Comparison of ENCODE assay signal across 24 cellular contexts in the genomic region with DNA sequence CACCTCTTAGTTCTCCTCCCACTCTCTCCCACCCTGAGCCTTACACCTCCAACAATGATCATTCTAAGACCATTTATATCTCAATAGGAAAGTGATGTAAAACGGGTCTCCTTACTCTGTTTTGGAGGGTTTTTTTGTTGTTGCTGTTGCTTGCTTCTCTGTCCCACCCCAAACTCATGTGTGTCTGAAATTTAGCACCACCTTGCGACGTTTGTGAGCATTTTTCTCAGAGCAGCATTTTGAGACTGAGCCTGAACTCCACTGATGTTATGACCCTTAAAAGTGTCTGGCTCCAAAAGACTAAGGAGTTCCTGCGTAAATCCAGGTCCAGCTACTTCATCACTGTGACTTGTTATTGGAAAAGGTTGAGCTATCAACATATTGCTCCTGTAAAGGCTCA.
DNase-seq lines count a peak whose midpoint lies in the region; ATAC-seq and TF ChIP-seq lines count a peak whose summit lies in the region.
"Had no signal": no experiment of that assay in that cellular context is flagged by ENCODE, and none has a peak within 500 bp of the region (broad histone marks: within the 10 kb centered on the region; RNA-seq: fewer than 3 reads in every experiment).

No MANE protein-coding gene starts in this region.

- H3K27ac Mint-ChIP-seq in brain, result peak overlapping the region; percentile 46 to 88 (median 82)
- H3K27ac Mint-ChIP-seq in neural crest cell (ENCODE audit: unreplicated experiment), result no peak overlapping the region
- no peak overlapping the region for H3K27ac Mint-ChIP-seq in glutamatergic neuron (ENCODE audit: unreplicated experiment)
- H3K27ac Mint-ChIP-seq: activated CD4-positive, alpha-beta T cell treated with anti-CD3 and anti-CD28 coated beads for 36 hours; activated CD8-positive, alpha-beta memory T cell treated with anti-CD3 and anti-CD28 coated beads, Interleukin-2, amount 10 ng/mL, durations not matched to agents 7 days and 5 days had no signal

- CTCF ChIA-PET in HCT116 (lab: Charles Lee) (no interaction called here), OCI-LY7 (lab: Charles Lee; ENCODE audit: unreplicated experiment) (interaction anchor here (1.0 to 4.4 kb wide), 9 partner anchors 12 to 119 kb away, joined by 3 to 16 read pairs (median 7); no protein-coding TSS in a partner anchor)

- no peaks in the 10 kb centered on the region for H3K36me3 Mint-ChIP-seq in brain
- no peaks in the 10 kb centered on the region for H3K36me3 Mint-ChIP-seq in neural crest cell (ENCODE audit: low read depth)
- no peaks in the 10 kb centered on the region for H3K36me3 Mint-ChIP-seq in glutamatergic neuron (ENCODE audit: unreplicated experiment)
- H3K36me3 Mint-ChIP-seq: activated CD8-positive, alpha-beta memory T cell treated with anti-CD3 and anti-CD28 coated beads, Interleukin-2, amount 10 ng/mL, durations not matched to agents 7 days and 5 days had no signal

- H3K4me3 Mint-ChIP-seq in brain, result no peak overlapping the region
- no peak overlapping the region for H3K4me3 Mint-ChIP-seq in neural crest cell
- no peak overlapping the region for H3K4me3 Mint-ChIP-seq in glutamatergic neuron (ENCODE audit: unreplicated experiment)
- H3K4me3 Mint-ChIP-seq: activated CD4-positive, alpha-beta T cell treated with anti-CD3 and anti-CD28 coated beads for 36 hours; activated CD8-positive, alpha-beta memory T cell treated with anti-CD3 and anti-CD28 coated beads, Interleukin-2, amount 10 ng/mL, durations not matched to agents 7 days and 5 days had no signal

- no peaks in the 10 kb centered on the region for H3K79me2 ChIP-seq in HCT116 (ENCODE audit: insufficient read depth, low read length)
- H3K79me2 ChIP-seq in OCI-LY7 (ENCODE audit: insufficient read depth, low read depth, low read length), result no peaks in the 10 kb centered on the region

- H2AFZ ChIP-seq in HCT116 (ENCODE audit: low read depth, low read length, poor library complexity, severe bottlenecking), result no peak overlapping the region
- H2AFZ ChIP-seq in OCI-LY7 (ENCODE audit: low read length), result peak overlapping the region; percentile 63; the same call in 1 of the 2 replicates

- RAD21 ChIA-PET in HCT116 (lab: Charles Lee; ENCODE audit: low non-redundant PET in 1 of 2, low total read pairs in 2 of 2, uncharacterized antibody in 2 of 2, unreplicated experiment in 2 of 2), result no interaction called here

- H3K4me1 ChIP-seq in HCT116 (ENCODE audit: control insufficient read depth in 1 of 2, insufficient read depth in 2 of 2, low read length in 2 of 2) (peaks cover 7 to 12% of the 10 kb centered on the region in 2 experiments; a peak in 2 of 4 replicates), OCI-LY7 (ENCODE audit: insufficient read depth, low read length, poor library complexity, severe bottlenecking) (peaks cover 72% of the 10 kb centered on the region)
- H3K4me1 ChIP-seq: BLaER1 had no signal

- H3K27me3 Mint-ChIP-seq in brain (peaks cover 3% of the 10 kb centered on the region), neural crest cell (ENCODE audit: low read depth) (peaks cover 38% of the 10 kb centered on the region), glutamatergic neuron (ENCODE audit: unreplicated experiment) (no peaks in the 10 kb centered on the region)
- H3K27me3 Mint-ChIP-seq: activated CD4-positive, alpha-beta T cell treated with anti-CD3 and anti-CD28 coated beads for 36 hours; activated CD8-positive, alpha-beta memory T cell treated with anti-CD3 and anti-CD28 coated beads, Interleukin-2, amount 10 ng/mL, durations not matched to agents 7 days and 5 days had no signal

- TF ChIP-seq POLR2A in HCT116 (IDR thresholded peaks at IDR 0.05; ENCODE audit: borderline replicate concordance, extremely low read depth, insufficient read depth, insufficient read length), result no peak
- TF ChIP-seq POLR2A in erythroblast (IDR thresholded peaks at IDR 0.05; ENCODE audit: low read length), result no peak

- POLR2A ChIA-PET in HCT116 (lab: Charles Lee) (no interaction called here), OCI-LY7 (lab: Charles Lee) (interaction anchor here (0.9 to 13.2 kb wide), 16 partner anchors 9 to 439 kb away, joined by 3 to 205 read pairs (median 12); no protein-coding TSS in a partner anchor)

- intact Hi-C loops in HCT116 (cut with micrococcal nuclease), result loop anchor here (5.0 kb wide), 1 partner anchor 42 kb away; no protein-coding TSS in a partner anchor
- intact Hi-C loops in OCI-LY7 (cut with micrococcal nuclease; ENCODE audit: unreplicated experiment), result loop anchor here (1.0 kb wide), 3 partner anchors 37 to 47 kb away; no protein-coding TSS in a partner anchor

- H3K4me1 Mint-ChIP-seq in brain (peaks cover 79% of the 10 kb centered on the region), neural crest cell (peaks cover under 1% of the 10 kb centered on the region), glutamatergic neuron (ENCODE audit: low read depth, unreplicated experiment) (peaks cover 4% of the 10 kb centered on the region)
- H3K4me1 Mint-ChIP-seq: activated CD4-positive, alpha-beta T cell treated with anti-CD3 and anti-CD28 coated beads for 36 hours; activated CD8-positive, alpha-beta memory T cell treated with anti-CD3 and anti-CD28 coated beads, Interleukin-2, amount 10 ng/mL, durations not matched to agents 7 days and 5 days had no signal

- H3K4me2 ChIP-seq in HCT116 (ENCODE audit: low read length) (no peak overlapping the region), OCI-LY7 (ENCODE audit: low read length) (peak overlapping the region; percentile 98)
- H3K4me2 ChIP-seq: BLaER1 had no signal

- H4K20me1 ChIP-seq in HCT116 (ENCODE audit: insufficient read depth) (no peaks in the 10 kb centered on the region), OCI-LY7 (ENCODE audit: insufficient read depth, low read length) (no peaks in the 10 kb centered on the region)
- H4K20me1 ChIP-seq: BLaER1 had no signal

- TF ChIP-seq CTCF in HCT116 (IDR thresholded peaks at IDR 0.05 in 2 of 3, conservative IDR thresholded peaks at IDR 0.05 in 1 of 3; ENCODE audit: borderline replicate concordance in 1 of 3, insufficient read depth in 1 of 3, low read depth in 2 of 3, low read length in 2 of 3) (peak in 2 of 3 experiments; percentile 44 to 45; a peak in 4 of 6 replicates), OCI-LY7 (conservative IDR thresholded peaks at IDR 0.05; ENCODE audit: low read length) (peak; percentile 95), brain (conservative IDR thresholded peaks at IDR 0.05) (no peak), neural crest cell (conservative IDR thresholded peaks at IDR 0.05) (peak; percentile 14), glutamatergic neuron (IDR thresholded peaks at IDR 0.05; ENCODE audit: partially characterized antibody, unreplicated experiment) (no peak)

- BruUV-seq in HCT116 (replicated peaks; lab: Mats Ljungman, UMichigan) (no TSS peak), OCI-LY7 (replicated peaks; lab: Mats Ljungman, UMichigan) (no TSS peak)

- H3K27ac ChIP-seq in HCT116 (ENCODE audit: low read depth, low read length) (no peak overlapping the region), OCI-LY7 (ENCODE audit: low read depth, low read length, poor library complexity, severe bottlenecking) (peak overlapping the region; percentile 97)
- H3K27ac ChIP-seq: BLaER1, cardiac muscle cell had no signal

- H3K27me3 ChIP-seq in HCT116 (ENCODE audit: insufficient read depth, low read length), result peaks cover 73% of the 10 kb centered on the region
- H3K27me3 ChIP-seq: BLaER1, cardiac muscle cell had no signal

- H3K9me3 Mint-ChIP-seq in brain (no peaks in the 10 kb centered on the region), neural crest cell (no peaks in the 10 kb centered on the region), glutamatergic neuron (ENCODE audit: unreplicated experiment) (no peaks in the 10 kb centered on the region)

- no peak for TF ChIP-seq RAD21 in HCT116 (IDR thresholded peaks at IDR 0.05; ENCODE audit: low read depth)

- H3K9ac ChIP-seq in HCT116 (ENCODE audit: low read length), result no peak overlapping the region
- H3K9ac ChIP-seq: BLaER1 had no signal

- DNase-seq in HCT116 (ENCODE audit: low read depth, low spot score) (no peak), OCI-LY7 (ENCODE audit: low spot score) (peak; percentile 84), neural crest cell (ENCODE audit: low read depth, low spot score) (no peak), glutamatergic neuron (no peak), erythroblast (lab: John Stamatoyannopoulos, UW) (no peak)
- DNase-seq: activated CD4-positive, alpha-beta T cell treated with anti-CD3 and anti-CD28 coated beads for 36 hours; activated CD8-positive, alpha-beta memory T cell treated with anti-CD3 and anti-CD28 coated beads, Interleukin-2, amount 10 ng/mL, durations not matched to agents 7 days and 5 days; activated effector memory CD4-positive, alpha-beta T cell treated with Interleukin-2 at 50 U/mL for 16 hours; Calu3; GOT3; IMR-90; mucosa of descending colon; MV-4-11; NCI-H187 treated with DMSO at 0.1 percent for 48 hours; NCI-H446; occipital lobe; SIG-M5; stimulated activated CD4-positive, alpha-beta T cell treated with anti-CD3 and anti-CD28 coated beads, Interleukin-12 subunit alpha, Interleukin-12 subunit beta, amount 100 ng/mL, for 4 hours had no signal

- H3K9me2 ChIP-seq in HCT116 (ENCODE audit: insufficient read depth), result no peaks in the 10 kb centered on the region
- H3K9me2 ChIP-seq in OCI-LY7 (ENCODE audit: insufficient read depth, low read length), result no peaks in the 10 kb centered on the region

- H3K9me3 ChIP-seq in HCT116 (ENCODE audit: control insufficient read depth in 1 of 2, insufficient read depth in 1 of 2, low read depth in 1 of 2, low read length in 2 of 2), result no peaks in the 10 kb centered on the region
- no peaks in the 10 kb centered on the region for H3K9me3 ChIP-seq in OCI-LY7 (ENCODE audit: low read length)
- H3K9me3 ChIP-seq: BLaER1, mucosa of descending colon had no signal

- H3K36me3 ChIP-seq in HCT116 (ENCODE audit: control insufficient read depth in 1 of 2, insufficient read depth in 2 of 2, low read length in 2 of 2), result no peaks in the 10 kb centered on the region
- no peaks in the 10 kb centered on the region for H3K36me3 ChIP-seq in OCI-LY7 (ENCODE audit: insufficient read depth, low read length)
- H3K36me3 ChIP-seq: BLaER1, cardiac muscle cell had no signal

- peak; percentile 57; the same call in 1 of the 2 replicates for ATAC-seq in HCT116
- ATAC-seq in GM21367 (IDR thresholded peaks at IDR 0.05; ENCODE audit: unreplicated experiment), result no peak
- no peak for ATAC-seq in GM19452 (IDR thresholded peaks at IDR 0.05; ENCODE audit: unreplicated experiment)
- ATAC-seq: activated CD4-positive, alpha-beta T cell treated with anti-CD3 and anti-CD28 coated beads for 36 hours; activated CD8-positive, alpha-beta memory T cell treated with anti-CD3 and anti-CD28 coated beads, Interleukin-2, amount 10 ng/mL, durations not matched to agents 7 days and 5 days; left lobe of liver; mucosa of descending colon had no signal

- no peak overlapping the region for H3K4me3 ChIP-seq in HCT116 (replicated peaks in 1 of 2; ENCODE audit: low read depth in 1 of 2, low read length in 2 of 2)
- peak overlapping the region; percentile 61 for H3K4me3 ChIP-seq in OCI-LY7 (ENCODE audit: low read depth, low read length, poor library complexity, severe bottlenecking)
- H3K4me3 ChIP-seq: BLaER1, cardiac muscle cell, mucosa of descending colon had no signal

TF ChIP-seq in HCT116, 20 proteins besides CTCF, POLR2A, EP300 and RAD21 (continues in another document):
- no peak for TF ChIP-seq EZH2phosphoT487 (IDR thresholded peaks at IDR 0.05; ENCODE audit: borderline replicate concordance)
- no peak for TF ChIP-seq TCF7L2 (IDR thresholded peaks at IDR 0.05; ENCODE audit: borderline replicate concordance, extremely low read depth, insufficient read depth, insufficient read length)

Comparison
In these comparisons a context has a peak if more than half of its experiments do, and no peak if none do; other contexts are left out.
1. CTCF ChIP-seq: peak in HCT116 (2 of 3), OCI-LY7 (single experiment) and neural crest cell (single experiment); none in brain (0 of 2) and glutamatergic neuron (single experiment).
2. H3K27ac Mint-ChIP-seq: peak in brain (5 of 5); none in neural crest cell (single experiment) and glutamatergic neuron (single experiment).